Comparison of ENCODE assay signal across 1 cellular context in genomic region chr18:7748252-7749000, GRCh38.
A peak's percentile ranks its signal among the peaks of the same experiment; 100 is the strongest.
TF ChIP-seq lines count a peak whose summit lies in the region.

No MANE protein-coding gene starts in this region.

TF ChIP-seq in HEK293, 187 proteins besides CTCF, POLR2A, EP300 and RAD21:
- TF ChIP-seq ZNF645 (tag by site-specific recombination; IDR thresholded peaks at IDR 0.05) (no peak), ZBTB11 (tag by site-specific recombination; conservative IDR thresholded peaks at IDR 0.05; ENCODE audit: low read depth) (no peak), PRDM10 (tag by site-specific recombination; IDR thresholded peaks at IDR 0.05) (peak; percentile 64), ZNF544 (tag by site-specific recombination; IDR thresholded peaks at IDR 0.05) (no peak), ZNF768 (tag by site-specific recombination; IDR thresholded peaks at IDR 0.05) (no peak)
